8 cellular contexts compared by ENCODE assay signal in genomic region chr11:66344550-66345315, GRCh38. TPM values are rescaled to one million over a fixed set of nuclear protein-coding genes. Genes with fewer than 3 reads are reported as not detected.
DNase-seq lines count a peak whose midpoint lies in the region; ATAC-seq, FAIRE-seq and TF ChIP-seq lines count a peak whose summit lies in the region.

Gene BRMS1 (minus strand): TSS chr11:66345104. CDS start chr11:66342234, 2,870 bp downstream.

- peak within 1 kb of the TSS; percentile 88 for H3K27ac ChIP-seq in smooth muscle cell (ENCODE audit: low read depth)

- H3K4me1 Mint-ChIP-seq in WTC11: peaks cover 26% of the 10 kb centered on the region
- H3K4me1 Mint-ChIP-seq in immature natural killer cell: peaks cover 41% of the 10 kb centered on the region in 2 donors

- H3K36me3 Mint-ChIP-seq in WTC11: peaks cover 10% of the 10 kb centered on the region
- H3K36me3 Mint-ChIP-seq in immature natural killer cell: peaks cover 14 to 26% (median 17%) of the 10 kb centered on the region in 3 donors

- FAIRE-seq in bronchial epithelial cell (lab: Jason Lieb, UNC): no peak

- H3K9me3 ChIP-seq in smooth muscle cell (replicated peaks; ENCODE audit: low read depth): no peaks in the 10 kb centered on the region

- peaks cover 4% of the 10 kb centered on the region; the same call in 1 of the 2 replicates for H3K27me3 Mint-ChIP-seq in WTC11 (ENCODE audit: low read depth)
- H3K27me3 Mint-ChIP-seq in immature natural killer cell (ENCODE audit: low read depth in 3 of 3): peaks cover 17 to 30% (median 19%) of the 10 kb centered on the region in 3 donors

- H3K4me3 Mint-ChIP-seq in WTC11 (peak within 1 kb of the TSS; percentile 96), immature natural killer cell (peak within 1 kb of the TSS; percentile 95 to 98 (median 96))

- POLR2A ChIA-PET in AG04449 (lab: Yijun Ruan, JAX): interaction anchor here (0.8 to 3.3 kb wide), 4 partner anchors 9 to 32 kb away, joined by 4 to 15 read pairs (median 9); partner anchors contain the start of genes CD248 and RIN1
- POLR2A ChIA-PET in WTC11 (lab: Charles Lee): interaction anchor here (0.6 to 1.6 kb wide), 4 partner anchors 9 to 32 kb away, joined by 3 to 6 read pairs (median 3); partner anchors contain the start of genes RIN1 and SLC29A2

- peaks cover 31% of the 10 kb centered on the region for H3K79me2 ChIP-seq in smooth muscle cell (ENCODE audit: low read depth)

- no peaks in the 10 kb centered on the region for H4K20me1 ChIP-seq in smooth muscle cell (ENCODE audit: low read depth)

- peak within 1 kb of the TSS; percentile 95 for H3K27ac Mint-ChIP-seq in WTC11
- peak within 1 kb of the TSS; percentile 91 to 97 (median 96) for H3K27ac Mint-ChIP-seq in immature natural killer cell

- no peaks in the 10 kb centered on the region for H3K9me3 Mint-ChIP-seq in WTC11
- H3K9me3 Mint-ChIP-seq in immature natural killer cell: peaks cover 0 to 2% (median 0%) of the 10 kb centered on the region in 6 donors

- peak within 1 kb of the TSS; percentile 89 for H2AFZ ChIP-seq in smooth muscle cell (ENCODE audit: low read depth)

- peaks cover 21% of the 10 kb centered on the region for H3K36me3 ChIP-seq in bronchial epithelial cell (ENCODE audit: control insufficient read depth, insufficient read depth, low read length)
- no peaks in the 10 kb centered on the region for H3K36me3 ChIP-seq in smooth muscle cell (ENCODE audit: low read depth)

- H3F3A ChIP-seq in smooth muscle cell (ENCODE audit: low read depth): no peaks in the 10 kb centered on the region

- DNase-seq in AG04449 (ENCODE audit: low read depth, low spot score): peak; percentile 79
- peak; percentile 95 for DNase-seq in NCI-H226
- DNase-seq in WTC11 (ENCODE audit: low spot score): peak; percentile 98
- peak; percentile 93 for DNase-seq in bronchial epithelial cell (ENCODE audit: low read depth)
- peak; percentile 94 to 95 (median 94) for DNase-seq in immature natural killer cell
- peak; percentile 81 for DNase-seq in smooth muscle cell (lab: John Stamatoyannopoulos, UW; ENCODE audit: unreplicated experiment)

- no peak for TF ChIP-seq CTCF in AG04449 (IDR thresholded peaks at IDR 0.05; ENCODE audit: insufficient read depth, low read length, missing control alignments)
- TF ChIP-seq CTCF in WTC11 (IDR thresholded peaks at IDR 0.05): no peak
- peak; percentile 25 for TF ChIP-seq CTCF in bronchial epithelial cell (IDR thresholded peaks at IDR 0.05; ENCODE audit: insufficient read depth, low read length, severe bottlenecking)
- no peak for TF ChIP-seq CTCF in smooth muscle cell (IDR thresholded peaks at IDR 0.05; ENCODE audit: borderline replicate concordance, insufficient read depth, poor library complexity, severe bottlenecking)

- peak within 1 kb of the TSS; percentile 95 for H3K9ac ChIP-seq in smooth muscle cell (ENCODE audit: low read depth)

- H3K4me3 ChIP-seq in AG04449 (ENCODE audit: low read depth, low read length): peak within 1 kb of the TSS; percentile 99
- H3K4me3 ChIP-seq in bronchial epithelial cell (ENCODE audit: low read depth, low read length): peak within 1 kb of the TSS; percentile 93
- peak within 1 kb of the TSS; percentile 95 for H3K4me3 ChIP-seq in smooth muscle cell

- ATAC-seq in GM18907 (IDR thresholded peaks at IDR 0.05; ENCODE audit: unreplicated experiment) (peak; percentile 66), HG03159 (IDR thresholded peaks at IDR 0.05; ENCODE audit: unreplicated experiment) (peak; percentile 68), WTC11 (peak; percentile 53)

- H3K4me2 ChIP-seq in smooth muscle cell: peak within 1 kb of the TSS; percentile 91

- H3K27me3 ChIP-seq in bronchial epithelial cell (ENCODE audit: control insufficient read depth, insufficient read depth, low read length) (no peaks in the 10 kb centered on the region), smooth muscle cell (ENCODE audit: low read depth) (no peaks in the 10 kb centered on the region)

- H3K4me1 ChIP-seq in smooth muscle cell (ENCODE audit: low read depth): peaks cover 28% of the 10 kb centered on the region

- CTCF ChIA-PET in AG04449 (lab: Yijun Ruan, JAX): interaction anchor here (0.8 to 11.7 kb wide), 17 partner anchors 9 to 94 kb away, joined by 3 to 129 read pairs (median 5); partner anchors contain the start of genes MRPL11, NPAS4 and RIN1
- CTCF ChIA-PET in WTC11 (lab: Charles Lee): interaction anchor here (0.6 to 2.9 kb wide), 11 partner anchors 9 to 107 kb away, joined by 3 to 20 read pairs (median 6); partner anchors contain the start of gene RIN1

- WGBS in smooth muscle cell (ENCODE audit: low lambda C conversion rate): 1% methylated on average over 59 of the region's 59 CpGs

TF ChIP-seq in WTC11, 78 proteins besides CTCF, POLR2A, EP300 and RAD21 (continues in another document):
- peak; percentile 94 for TF ChIP-seq FOXK1 (CRISPR knock-in tag; IDR thresholded peaks at IDR 0.05)
- no peak for TF ChIP-seq FOXJ3 (CRISPR knock-in tag; IDR thresholded peaks at IDR 0.05; ENCODE audit: borderline replicate concordance)
- peak; percentile 99 for TF ChIP-seq CREM (CRISPR knock-in tag; IDR thresholded peaks at IDR 0.05)
- 0 out of 2 replicates have a peak, but pooled peaks have one; percentile 43 for TF ChIP-seq ZNF232 (CRISPR knock-in tag; IDR thresholded peaks at IDR 0.05)
- TF ChIP-seq MAX (CRISPR knock-in tag; IDR thresholded peaks at IDR 0.05): peak; percentile 60
- TF ChIP-seq FOXP1 (CRISPR knock-in tag; IDR thresholded peaks at IDR 0.05; ENCODE audit: borderline replicate concordance): peak; percentile 59; the same call in 1 of the 2 replicates
- TF ChIP-seq JUN (CRISPR knock-in tag; IDR thresholded peaks at IDR 0.05): no peak
- TF ChIP-seq ZNF219 (CRISPR knock-in tag; IDR thresholded peaks at IDR 0.05; ENCODE audit: borderline replicate concordance): 0 out of 2 replicates have a peak, but pooled peaks have one; percentile 62
- TF ChIP-seq ZNF138 (CRISPR knock-in tag; conservative IDR thresholded peaks at IDR 0.05): 0 out of 2 replicates have a peak, but pooled peaks have one; percentile 55
- TF ChIP-seq IRF2 (CRISPR knock-in tag; IDR thresholded peaks at IDR 0.05; ENCODE audit: borderline replicate concordance, low read depth): no peak
- TF ChIP-seq CREB1 (CRISPR knock-in tag; IDR thresholded peaks at IDR 0.05): peak; percentile 82; the same call in 1 of the 2 replicates
- 0 out of 2 replicates have a peak, but pooled peaks have one; percentile 9 for TF ChIP-seq NFE2L1 (CRISPR knock-in tag; IDR thresholded peaks at IDR 0.05)
- TF ChIP-seq ZBTB21 (CRISPR knock-in tag; IDR thresholded peaks at IDR 0.05; ENCODE audit: borderline replicate concordance): 0 out of 2 replicates have a peak, but pooled peaks have one; percentile 74
- TF ChIP-seq TP53 (CRISPR knock-in tag; IDR thresholded peaks at IDR 0.05): 0 out of 2 replicates have a peak, but pooled peaks have one; percentile 45
- TF ChIP-seq ZNF416 (CRISPR knock-in tag; IDR thresholded peaks at IDR 0.05): 0 out of 2 replicates have a peak, but pooled peaks have one; percentile 55
- TF ChIP-seq FOXP4 (CRISPR knock-in tag; IDR thresholded peaks at IDR 0.05): peak; percentile 86; the same call in 1 of the 2 replicates
- peak; percentile 85 for TF ChIP-seq SP1 (CRISPR knock-in tag; conservative IDR thresholded peaks at IDR 0.05)
- no peak for TF ChIP-seq PRRX2 (CRISPR knock-in tag; IDR thresholded peaks at IDR 0.05)

RNA-seq across cellular contexts. Expression of gene BRMS1, which starts in this region (rescaled TPM):
- total RNA-seq in WTC11 (2021) (37.0 to 44.5 TPM (median 40.8 TPM) in 3 replicates), bronchial epithelial cell (67.6 and 81.6 TPM in 2 replicates), smooth muscle cell (22.7 and 23.8 TPM in 2 replicates)
- polyA plus RNA-seq in immature natural killer cell (10 to 100 TPM; 69.3 to 79.8 (median 76.3) TPM), smooth muscle cell (44.2 and 56.7 TPM in 2 replicates)

Comparison
In these comparisons a context has a peak if more than half of its experiments do, and no peak if none do; other contexts are left out.
1. Peak in every context shown above with its lines: DNase-seq, ATAC-seq, H3K4me3 ChIP-seq and H3K27ac ChIP-seq.